Comparison of ENCODE assay signal across 15 cellular contexts in genomic region chr2:26838121-26838906, GRCh38. TPM values are rescaled to one million over a fixed set of nuclear protein-coding genes. Genes with fewer than 3 reads are reported as not detected.
A peak's percentile ranks its signal among the peaks of the same experiment; 100 is the strongest.
DNase-seq lines count a peak whose midpoint lies in the region; ATAC-seq and TF ChIP-seq lines count a peak whose summit lies in the region.
"Had no signal": no experiment of that assay in that cellular context is flagged by ENCODE, and none has a peak within 500 bp of the region (broad histone marks: within the 10 kb centered on the region; RNA-seq: fewer than 3 reads in every experiment).

No MANE protein-coding gene starts in this region.

- no peak for TF ChIP-seq EP300 in transverse colon (IDR thresholded peaks at IDR 0.05; ENCODE audit: low read depth)

- 58 to 61% methylated on average over 5 to 6 of the region's 6 CpGs for WGBS in transverse colon (ENCODE audit: low coverage in 1 of 2), 2 donors

- no peak overlapping the region for H3K27ac ChIP-seq in DND-41 (ENCODE audit: low read length)
- no peak overlapping the region for H3K27ac ChIP-seq in ascending aorta
- no peak overlapping the region for H3K27ac ChIP-seq in transverse colon
- H3K27ac ChIP-seq: thyroid gland had no signal

- ATAC-seq in DND-41 (ENCODE audit: insufficient read depth, low read depth) (peak; percentile 53; the same call in 1 of the 3 replicates), natural killer cell (no peak)

- H2AFZ ChIP-seq in DND-41 (ENCODE audit: low read depth, low read length) (no peak overlapping the region), Loucy (ENCODE audit: low read length) (no peak overlapping the region)

- DNase-seq in DND-41 (no peak), adipocyte (ENCODE audit: low read depth) (peak; percentile 57), kidney epithelial cell (ENCODE audit: low read depth) (peak; percentile 5), ascending aorta (ENCODE audit: low spot score in 2 of 2) (no peak), transverse colon (no peak), NCI-H2227 treated with DMSO at 0.1 percent for 48 hours (lab: John Stamatoyannopoulos, UW) (no peak), natural killer cell (no peak)
- DNase-seq: activated CD4-positive, alpha-beta T cell treated with anti-CD3 and anti-CD28 coated beads for 48 hours; activated naive CD4-positive, alpha-beta T cell treated with anti-CD3 and anti-CD28 coated beads, Interleukin-2, amount 50 U/mL, for 16 hours; hypothalamus; retina; SHP77 treated with DMSO at 0.1 percent for 48 hours; thyroid gland had no signal

- no peaks in the 10 kb centered on the region for H3K9me3 Mint-ChIP-seq in natural killer cell

- intact Hi-C loops in ascending aorta (cut with DNase I) = no loop called here
- intact Hi-C loops in transverse colon (cut with DNase I; ENCODE audit: low total_unique reads) = no loop called here
- intact Hi-C loops in natural killer cell (cut with micrococcal nuclease) = no loop called here

- H3K79me2 ChIP-seq in DND-41 (ENCODE audit: insufficient read depth, low read length) (no peaks in the 10 kb centered on the region), Loucy (ENCODE audit: insufficient read depth, low read length) (no peaks in the 10 kb centered on the region)

- H4K20me1 ChIP-seq in DND-41 (ENCODE audit: insufficient read depth, low read length) (no peaks in the 10 kb centered on the region), Loucy (ENCODE audit: insufficient read depth, low read length, poor library complexity, severe bottlenecking) (no peaks in the 10 kb centered on the region)

- no peaks in the 10 kb centered on the region for H3K36me3 Mint-ChIP-seq in natural killer cell

- no peaks in the 10 kb centered on the region for H3K4me1 Mint-ChIP-seq in natural killer cell

- H3K27me3 ChIP-seq in DND-41 (ENCODE audit: insufficient read depth, low read length, poor library complexity) (no peaks in the 10 kb centered on the region), Loucy (ENCODE audit: insufficient read depth, low read length, poor library complexity, severe bottlenecking) (no peaks in the 10 kb centered on the region), adipocyte (replicated peaks; ENCODE audit: control insufficient read depth, insufficient read depth, low read length) (peaks cover 69% of the 10 kb centered on the region), kidney epithelial cell (ENCODE audit: control insufficient read depth, insufficient read depth, low read length) (peaks cover 5% of the 10 kb centered on the region), ascending aorta (no peaks in the 10 kb centered on the region), transverse colon (peaks cover 80% of the 10 kb centered on the region)
- H3K27me3 ChIP-seq: thyroid gland had no signal

- no peak for TF ChIP-seq POLR2A in transverse colon (IDR thresholded peaks at IDR 0.05)

- no peaks in the 10 kb centered on the region for H3K9me2 ChIP-seq in Loucy (replicated peaks; ENCODE audit: low read depth, low read length)

- H3K4me3 ChIP-seq in DND-41 (ENCODE audit: low read depth in 1 of 2, low read length in 2 of 2) (no peak overlapping the region), Loucy (ENCODE audit: low read length, poor library complexity, severe bottlenecking) (no peak overlapping the region), adipocyte (ENCODE audit: low read length) (no peak overlapping the region), kidney epithelial cell (ENCODE audit: low read depth, low read length) (no peak overlapping the region), ascending aorta (no peak overlapping the region), transverse colon (no peak overlapping the region)
- H3K4me3 ChIP-seq: thyroid gland had no signal

- no peaks in the 10 kb centered on the region for H3F3A ChIP-seq in Loucy (ENCODE audit: low read depth)

- peaks cover 13 to 42% of the 10 kb centered on the region in 2 donors for H3K27me3 Mint-ChIP-seq in natural killer cell (ENCODE audit: low read depth in 2 of 2)

- H3K4me2 ChIP-seq in DND-41 (ENCODE audit: insufficient read depth, low read length) = no peak overlapping the region
- no peak overlapping the region for H3K4me2 ChIP-seq in Loucy (ENCODE audit: low read depth, low read length, poor library complexity, severe bottlenecking)

- H3K36me3 ChIP-seq in DND-41 (ENCODE audit: insufficient read depth, low read length) (no peaks in the 10 kb centered on the region), Loucy (ENCODE audit: insufficient read depth, low read length) (no peaks in the 10 kb centered on the region), adipocyte (ENCODE audit: control insufficient read depth, insufficient read depth, low read length, severe bottlenecking) (no peaks in the 10 kb centered on the region), kidney epithelial cell (ENCODE audit: control insufficient read depth, insufficient read depth, low read length) (no peaks in the 10 kb centered on the region), ascending aorta (no peaks in the 10 kb centered on the region), transverse colon (no peaks in the 10 kb centered on the region)
- H3K36me3 ChIP-seq: thyroid gland had no signal

- H3K27ac Mint-ChIP-seq in natural killer cell = no peak overlapping the region

- TF ChIP-seq CTCF in DND-41 (IDR thresholded peaks at IDR 0.05; ENCODE audit: borderline replicate concordance, extremely low read depth, low read length, poor library complexity, severe bottlenecking) = peak; percentile 22
- peak; percentile 34 for TF ChIP-seq CTCF in Loucy (conservative IDR thresholded peaks at IDR 0.05; ENCODE audit: low read length)
- TF ChIP-seq CTCF in kidney epithelial cell (IDR thresholded peaks at IDR 0.05; ENCODE audit: insufficient read depth, low read length, poor library complexity, severe bottlenecking) = no peak
- TF ChIP-seq CTCF in ascending aorta (IDR thresholded peaks at IDR 0.05) = no peak
- TF ChIP-seq CTCF in transverse colon (IDR thresholded peaks at IDR 0.05) = no peak
- TF ChIP-seq CTCF in natural killer cell (IDR thresholded peaks at IDR 0.05) = no peak

- no peaks in the 10 kb centered on the region for H3K9me3 ChIP-seq in DND-41 (ENCODE audit: insufficient read depth, low read length, severe bottlenecking)
- H3K9me3 ChIP-seq in Loucy (ENCODE audit: insufficient read depth, low read depth, low read length) = no peaks in the 10 kb centered on the region
- no peaks in the 10 kb centered on the region for H3K9me3 ChIP-seq in adipocyte (ENCODE audit: control insufficient read depth, low read length)
- H3K9me3 ChIP-seq in ascending aorta = no peaks in the 10 kb centered on the region
- no peaks in the 10 kb centered on the region for H3K9me3 ChIP-seq in transverse colon
- H3K9me3 ChIP-seq: thyroid gland had no signal

- H3K9ac ChIP-seq in DND-41 (ENCODE audit: low read depth, low read length) (no peak overlapping the region), Loucy (ENCODE audit: low read depth, low read length, poor library complexity, severe bottlenecking) (no peak overlapping the region), adipocyte (ENCODE audit: low read length) (no peak overlapping the region)

- in situ Hi-C loops in transverse colon (cut with MboI; ENCODE audit: low pct_ligation_motif_present in 1 of 4, low pct_unique_long_range_greater_than_20kb in 1 of 4, low sequenced_read_pairs in 3 of 4) = no loop called here

- H3K4me1 ChIP-seq in DND-41 (ENCODE audit: insufficient read depth, low read length) (no peaks in the 10 kb centered on the region), Loucy (ENCODE audit: insufficient read depth, low read length, poor library complexity, severe bottlenecking) (no peaks in the 10 kb centered on the region), adipocyte (ENCODE audit: control insufficient read depth, insufficient read depth, low read length) (no peaks in the 10 kb centered on the region), ascending aorta (no peaks in the 10 kb centered on the region), transverse colon (no peaks in the 10 kb centered on the region)
- H3K4me1 ChIP-seq: thyroid gland had no signal

- no peak overlapping the region for H3K4me3 Mint-ChIP-seq in natural killer cell

RNA-seq across cellular contexts. Expression of gene DPYSL5, which starts 9.6 kb away (rescaled TPM):
- total RNA-seq in kidney epithelial cell = 1.3 and 2.1 TPM in 2 replicates
- total RNA-seq in ascending aorta = not detected
- total RNA-seq in transverse colon = under 1 TPM in 1 of 4 donors, not detected in 3; 0.32 TPM
- total RNA-seq in natural killer cell = not detected
- total RNA-seq: mononuclear cell, thyroid gland had no signal

RNA-seq across cellular contexts. Expression of gene CENPA, which starts 52.5 kb away (rescaled TPM):
- total RNA-seq in kidney epithelial cell (2.4 and 4.9 TPM in 2 replicates), ascending aorta (not detected), transverse colon (10 to 100 TPM in 1 of 4 donors, 1 to 10 TPM in 1, not detected in 2; 1.1 to 14.9 TPM), natural killer cell (under 1 TPM; 0.38 to 0.52 (median 0.50) TPM)

Comparison
In these comparisons a context has a peak if more than half of its experiments do, and no peak if none do; other contexts are left out.
1. DNase-seq: peak in adipocyte (single experiment) and kidney epithelial cell (single experiment); none in DND-41 (single experiment), ascending aorta (0 of 2), transverse colon (single experiment), NCI-H2227 treated with DMSO at 0.1 percent for 48 hours (single experiment) and natural killer cell (single experiment).
2. CTCF ChIP-seq: peak in DND-41 (single experiment) and Loucy (single experiment); none in kidney epithelial cell (single experiment), ascending aorta (0 of 3), transverse colon (0 of 5) and natural killer cell (single experiment).